9 cellular contexts compared by ENCODE assay signal in the genomic region with DNA sequence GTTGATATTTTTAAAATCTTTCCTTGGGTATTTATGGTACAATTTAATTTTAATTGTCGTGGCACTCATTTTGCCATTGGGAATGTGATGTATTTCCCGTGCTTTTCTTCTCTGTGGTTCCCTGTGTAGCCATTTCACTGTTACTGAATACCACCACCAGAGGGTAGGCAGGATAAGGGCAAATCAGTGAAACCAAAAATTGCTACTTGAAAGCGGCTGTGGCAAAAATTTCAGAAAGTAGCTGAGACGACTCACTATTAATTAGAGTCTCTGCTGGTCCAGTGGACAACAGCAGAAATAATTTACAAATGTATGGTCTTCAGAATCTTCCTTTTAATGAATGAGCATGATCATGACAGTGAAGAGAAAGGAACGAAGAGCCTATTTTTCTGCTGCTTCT. TPM values are rescaled to one million over a fixed set of nuclear protein-coding genes. Genes with fewer than 3 reads are reported as not detected.
DNase-seq lines count a peak whose midpoint lies in the region; ATAC-seq and TF ChIP-seq lines count a peak whose summit lies in the region.
"Had no signal": no experiment of that assay in that cellular context is flagged by ENCODE, and none has a peak within 500 bp of the region (broad histone marks: within the 10 kb centered on the region; RNA-seq: fewer than 3 reads in every experiment).

No MANE protein-coding gene starts in this region.

- peak; percentile 59 for TF ChIP-seq CTCF in epithelial cell of proximal tubule (conservative IDR thresholded peaks at IDR 0.05; ENCODE audit: low read depth, low read length)
- TF ChIP-seq CTCF in psoas muscle (IDR thresholded peaks at IDR 0.05): peak; percentile 50

- peaks cover 0 to 4% (median 0%) of the 10 kb centered on the region in 3 donors for H3K27me3 ChIP-seq in psoas muscle (ENCODE audit: insufficient read depth in 3 of 3, low read length in 2 of 3)
- H3K27me3 ChIP-seq: BLaER1 treated with 17β-estradiol and CSF1 and Interleukin-3, amounts not matched to agents 10 nM and 100 nM had no signal

- 21 to 25% (median 22%) methylated on average over 5 of the region's 5 CpGs for WGBS in psoas muscle, 3 donors

- intact Hi-C loops in psoas muscle (cut with DNase I): no loop called here

- H3K4me3 ChIP-seq in epithelial cell of proximal tubule (ENCODE audit: low read depth, low read length) (no peak overlapping the region), psoas muscle (no peak overlapping the region)
- H3K4me3 ChIP-seq: BLaER1 treated with 17β-estradiol and CSF1 and Interleukin-3, amounts not matched to agents 10 nM and 100 nM had no signal

- no peak overlapping the region for H3K27ac ChIP-seq in psoas muscle
- H3K27ac ChIP-seq: BLaER1 treated with 17β-estradiol and CSF1 and Interleukin-3, amounts not matched to agents 10 nM and 100 nM had no signal

- no peaks in the 10 kb centered on the region for H3K36me3 ChIP-seq in psoas muscle (ENCODE audit: insufficient read depth in 1 of 2, low read depth in 1 of 2)
- H3K36me3 ChIP-seq: BLaER1 treated with 17β-estradiol and CSF1 and Interleukin-3, amounts not matched to agents 10 nM and 100 nM had no signal

- H3K4me1 ChIP-seq in psoas muscle: no peaks in the 10 kb centered on the region

- no peaks in the 10 kb centered on the region for H3K9me3 ChIP-seq in psoas muscle
- H3K9me3 ChIP-seq: BLaER1 treated with 17β-estradiol and CSF1 and Interleukin-3, amounts not matched to agents 10 nM and 100 nM had no signal

- DNase-seq in NCI-H1092 treated with DMSO at 0.1 percent for 48 hours (lab: John Stamatoyannopoulos, UW): peak; percentile 29
- no peak for DNase-seq in NCI-H1092 (lab: John Stamatoyannopoulos, UW)
- DNase-seq in epithelial cell of proximal tubule (ENCODE audit: low read depth): no peak
- no peak for DNase-seq in psoas muscle
- DNase-seq in NCI-H2029 (lab: John Stamatoyannopoulos, UW): no peak

- peak; percentile 80 for ATAC-seq in GM19372 (IDR thresholded peaks at IDR 0.05; ENCODE audit: low read depth, unreplicated experiment)
- peak; percentile 79 for ATAC-seq in HG03175 (IDR thresholded peaks at IDR 0.05; ENCODE audit: unreplicated experiment)
- ATAC-seq in SK-N-SH treated with all-trans-retinoic acid at 6 μM for 48 hours: peak; percentile 61; the same call in 1 of the 3 replicates
- peak in 1 of 4 donors; percentile 67 for ATAC-seq in psoas muscle

TF ChIP-seq in SK-N-SH treated with all-trans-retinoic acid at 6 μM for 48 hours, 23 proteins besides CTCF, POLR2A, EP300 and RAD21:
- TF ChIP-seq ZFP30 (CRISPR knock-in tag; IDR thresholded peaks at IDR 0.05) (no peak), TCF4 (CRISPR knock-in tag; IDR thresholded peaks at IDR 0.05; ENCODE audit: borderline replicate concordance) (no peak), CSDC2 (CRISPR knock-in tag; IDR thresholded peaks at IDR 0.05) (no peak), ZFP3 (CRISPR knock-in tag; IDR thresholded peaks at IDR 0.05) (no peak), ZNF8 (CRISPR knock-in tag; IDR thresholded peaks at IDR 0.05) (no peak), TOX (CRISPR knock-in tag; IDR thresholded peaks at IDR 0.05; ENCODE audit: borderline replicate concordance) (no peak), OSR1 (CRISPR knock-in tag; IDR thresholded peaks at IDR 0.05) (no peak), ZNF70 (CRISPR knock-in tag; IDR thresholded peaks at IDR 0.05) (no peak), ZNF565 (CRISPR knock-in tag; conservative IDR thresholded peaks at IDR 0.05; ENCODE audit: low read depth) (no peak)

RNA-seq across cellular contexts. Expression of gene MIR17HG, which starts 34.4 kb away (rescaled TPM):
- total RNA-seq in epithelial cell of proximal tubule (3.7 and 5.1 TPM in 2 replicates), psoas muscle (1 to 10 TPM in 3 of 4 donors, under 1 TPM in 1; 0.92 to 5.2 (median 1.2) TPM)
- under 1 TPM; 0.24 to 0.86 (median 0.30) TPM for polyA plus RNA-seq in psoas muscle
